ENCODE assay signal across 8 cellular contexts in genomic region chr17:81833160-81833920, GRCh38. TPM values are rescaled to one million over a fixed set of nuclear protein-coding genes. Genes with fewer than 3 reads are reported as not detected.
A peak's percentile ranks its signal among the peaks of the same experiment; 100 is the strongest.
DNase-seq lines count a peak whose midpoint lies in the region; ATAC-seq, FAIRE-seq and TF ChIP-seq lines count a peak whose summit lies in the region.

A gene with protein sequence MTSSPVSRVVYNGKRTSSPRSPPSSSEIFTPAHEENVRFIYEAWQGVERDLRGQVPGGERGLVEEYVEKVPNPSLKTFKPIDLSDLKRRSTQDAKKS (minus strand): TSS chr17:81833291. CDS start chr17:81824506, 8,785 bp downstream.

- peak within 1 kb of the TSS; percentile 65 to 76 for H3K4me3 ChIP-seq in kidney (ENCODE audit: low read length in 2 of 2)

- peak within 1 kb of the TSS; percentile 85 to 95 for H3K27ac ChIP-seq in kidney (ENCODE audit: low read depth in 2 of 2, low read length in 2 of 2)

- no peaks in the 10 kb centered on the region for H3K9me3 ChIP-seq in kidney (ENCODE audit: control insufficient read depth in 1 of 2, low read length in 2 of 2)

- H3K4me1 ChIP-seq in kidney (ENCODE audit: control insufficient read depth in 1 of 2, insufficient read depth in 1 of 2, low read depth in 1 of 2, low read length in 2 of 2): peaks cover 4 to 22% of the 10 kb centered on the region in 2 donors

- FAIRE-seq in kidney (lab: Jason Lieb, UNC): no peak

- no peak for TF ChIP-seq CTCF in kidney (IDR thresholded peaks at IDR 0.05; ENCODE audit: borderline replicate concordance, extremely low read depth, insufficient read depth)

- ATAC-seq in GM19035 (IDR thresholded peaks at IDR 0.05; ENCODE audit: unreplicated experiment): peak; percentile 69
- peak; percentile 77 for ATAC-seq in HG03354 (IDR thresholded peaks at IDR 0.05; ENCODE audit: poor library complexity, severe bottlenecking, unreplicated experiment)

- H3K9ac ChIP-seq in kidney (ENCODE audit: low read length in 2 of 2): peak within 1 kb of the TSS; percentile 77 to 85

- intact Hi-C loops in kidney (cut with DNase I): no loop called here

- DNase-seq in AG08395 (ENCODE audit: low spot score) (peak; percentile 98), NCI-H510A (lab: John Stamatoyannopoulos, UW) (peak; percentile 94), cerebellum (ENCODE audit: low spot score) (peak; percentile 97), kidney (peak; percentile 99)
- DNase-seq in activated CD4-positive, alpha-beta T cell treated with anti-CD3 and anti-CD28 coated beads for 1 hour: peak; percentile 92
- peak; percentile 87 to 94 for DNase-seq in stimulated activated CD4-positive, alpha-beta T cell treated with anti-CD3 and anti-CD28 coated beads, Interleukin-15, amount 100 ng/mL, for 1 hour (ENCODE audit: low read depth in 1 of 2, low spot score in 1 of 2)

- no peaks in the 10 kb centered on the region for H3K36me3 ChIP-seq in kidney (ENCODE audit: control insufficient read depth in 1 of 2, insufficient read depth in 2 of 2, low read length in 2 of 2)

RNA-seq across cellular contexts. Expression of the gene that starts here (rescaled TPM):
- 64.7 TPM for total RNA-seq in cerebellum
- total RNA-seq in kidney: 88.3 TPM
- 151 TPM for polyA plus RNA-seq in kidney (ENCODE audit: insufficient read depth, low read depth, low replicate concordance)

Comparison
In these comparisons a context has a peak if more than half of its experiments do, and no peak if none do; other contexts are left out.
1. Peak in every context shown above with its lines: DNase-seq, ATAC-seq, H3K4me3 ChIP-seq and H3K27ac ChIP-seq.